10 cellular contexts compared by ENCODE assay signal in genomic region chr17:75249564-75249963, GRCh38. TPM values are rescaled to one million over a fixed set of nuclear protein-coding genes. Genes with fewer than 3 reads are reported as not detected.
DNase-seq lines count a peak whose midpoint lies in the region; ATAC-seq and TF ChIP-seq lines count a peak whose summit lies in the region.
"Had no signal": no experiment of that assay in that cellular context is flagged by ENCODE, and none has a peak within 500 bp of the region (broad histone marks: within the 10 kb centered on the region; RNA-seq: fewer than 3 reads in every experiment).

No MANE protein-coding gene starts in this region.

- peak overlapping the region; percentile 92 for H3K27ac Mint-ChIP-seq in T-helper 1 cell treated with Interleukin-12 subunit alpha and Interleukin-12 subunit beta and Interleukin-4 antibody, amounts not matched to agents 30 μg/mL and 1 μg/mL, for 36 hours
- peak overlapping the region in 4 of 5 experiments; percentile 2 to 52 (median 16) for H3K27ac Mint-ChIP-seq in brain

- ATAC-seq in psoas muscle: no peak
- no peak for ATAC-seq in mucosa of descending colon

- H3K9me3 Mint-ChIP-seq in T-helper 1 cell treated with Interleukin-12 subunit alpha and Interleukin-12 subunit beta and Interleukin-4 antibody, amounts not matched to agents 30 μg/mL and 1 μg/mL, for 36 hours: no peaks in the 10 kb centered on the region
- H3K9me3 Mint-ChIP-seq in brain: no peaks in the 10 kb centered on the region

- H3K4me1 Mint-ChIP-seq in T-helper 1 cell treated with Interleukin-12 subunit alpha and Interleukin-12 subunit beta and Interleukin-4 antibody, amounts not matched to agents 30 μg/mL and 1 μg/mL, for 36 hours (ENCODE audit: low read depth): peaks cover 34% of the 10 kb centered on the region
- H3K4me1 Mint-ChIP-seq in brain: peaks cover 15% of the 10 kb centered on the region

- TF ChIP-seq CTCF in brain (conservative IDR thresholded peaks at IDR 0.05): no peak
- no peak for TF ChIP-seq CTCF in psoas muscle (IDR thresholded peaks at IDR 0.05)
- no peak for TF ChIP-seq CTCF in mucosa of descending colon (IDR thresholded peaks at IDR 0.05)

- WGBS in psoas muscle, 3 donors: 51 to 65% (median 54%) methylated on average over 4 of the region's 4 CpGs

- no peak for DNase-seq in T-helper 1 cell
- DNase-seq in psoas muscle: no peak
- no peak for DNase-seq in 8988T
- DNase-seq in NCI-H2107 treated with DMSO at 0.1 percent for 48 hours (lab: John Stamatoyannopoulos, UW; ENCODE audit: unreplicated experiment): no peak
- DNase-seq in mucosa of descending colon: no peak
- DNase-seq: NCI-H69 had no signal

- intact Hi-C loops in psoas muscle (cut with DNase I) (no loop called here), mucosa of descending colon (cut with DNase I, micrococcal nuclease) (no loop called here)

- H3K27me3 Mint-ChIP-seq in T-helper 1 cell treated with Interleukin-12 subunit alpha and Interleukin-12 subunit beta and Interleukin-4 antibody, amounts not matched to agents 30 μg/mL and 1 μg/mL, for 36 hours (ENCODE audit: low read depth): no peaks in the 10 kb centered on the region
- no peaks in the 10 kb centered on the region for H3K27me3 Mint-ChIP-seq in brain

- peaks cover 12% of the 10 kb centered on the region for H3K36me3 Mint-ChIP-seq in T-helper 1 cell treated with Interleukin-12 subunit alpha and Interleukin-12 subunit beta and Interleukin-4 antibody, amounts not matched to agents 30 μg/mL and 1 μg/mL, for 36 hours (ENCODE audit: low read depth)
- H3K36me3 Mint-ChIP-seq in brain: peaks cover 10% of the 10 kb centered on the region

- peak overlapping the region; percentile 73 for H3K4me3 Mint-ChIP-seq in T-helper 1 cell treated with Interleukin-12 subunit alpha and Interleukin-12 subunit beta and Interleukin-4 antibody, amounts not matched to agents 30 μg/mL and 1 μg/mL, for 36 hours
- no peak overlapping the region for H3K4me3 Mint-ChIP-seq in brain

- H3K9me3 ChIP-seq in HUES6 (ENCODE audit: control insufficient read depth, insufficient read depth, low read depth, low read length): no peaks in the 10 kb centered on the region
- no peaks in the 10 kb centered on the region for H3K9me3 ChIP-seq in psoas muscle
- no peaks in the 10 kb centered on the region for H3K9me3 ChIP-seq in mucosa of descending colon

- no peaks in the 10 kb centered on the region for H3K27me3 ChIP-seq in HUES6 (ENCODE audit: control insufficient read depth, insufficient read depth, low read length)
- no peaks in the 10 kb centered on the region for H3K27me3 ChIP-seq in psoas muscle (ENCODE audit: insufficient read depth in 3 of 3, low read length in 2 of 3)

- H3K4me3 ChIP-seq in HUES6 (ENCODE audit: low read depth, low read length) (no peak overlapping the region), psoas muscle (no peak overlapping the region), mucosa of descending colon (no peak overlapping the region)

- H3K27ac ChIP-seq in HUES6 (ENCODE audit: low read depth, low read length) (no peak overlapping the region), psoas muscle (peak overlapping the region; percentile 49)
- H3K27ac ChIP-seq: 22Rv1 had no signal

- H3K36me3 ChIP-seq in HUES6 (ENCODE audit: control insufficient read depth, insufficient read depth, low read length) (peaks cover 22% of the 10 kb centered on the region), psoas muscle (ENCODE audit: insufficient read depth in 1 of 2, low read depth in 1 of 2) (peaks cover 0 to 30% of the 10 kb centered on the region in 2 donors), mucosa of descending colon (ENCODE audit: low read depth) (no peaks in the 10 kb centered on the region)

- H3K9ac ChIP-seq in HUES6 (ENCODE audit: low read length): peak overlapping the region; percentile 17

- H3K4me1 ChIP-seq in HUES6 (ENCODE audit: control insufficient read depth, insufficient read depth, low read length) (peaks cover 21% of the 10 kb centered on the region; the same call in 1 of the 2 replicates), psoas muscle (peaks cover 17% of the 10 kb centered on the region), mucosa of descending colon (ENCODE audit: low read depth) (no peaks in the 10 kb centered on the region)

RNA-seq across cellular contexts. Expression of gene GGA3, which starts 11.8 kb away (rescaled TPM):
- polyA plus RNA-seq in brain (ENCODE audit: insufficient read depth, low read depth, low replicate concordance) (25.2 TPM), psoas muscle (10 to 100 TPM; 13.8 to 37.4 (median 27.3) TPM)
- total RNA-seq in psoas muscle (10 to 100 TPM; 21.3 to 40.6 (median 30.2) TPM), mucosa of descending colon (10 to 100 TPM; 45.3 to 54.8 (median 49.3) TPM)

RNA-seq across cellular contexts. Expression of gene MRPS7, which starts 12.1 kb away (rescaled TPM):
- polyA plus RNA-seq in brain (ENCODE audit: insufficient read depth, low read depth, low replicate concordance) (64.9 TPM), psoas muscle (100 to 1,000 TPM in 2 of 3 donors, 10 to 100 TPM in 1; 98.2 to 165 (median 122) TPM)
- total RNA-seq in psoas muscle (100 to 1,000 TPM; 105 to 161 (median 131) TPM), mucosa of descending colon (10 to 100 TPM; 46.4 to 64.8 (median 59.5) TPM)

RNA-seq across cellular contexts. Expression of gene MIF4GD, which starts 21.5 kb away (rescaled TPM):
- 47.6 TPM for polyA plus RNA-seq in brain (ENCODE audit: insufficient read depth, low read depth, low replicate concordance)
- total RNA-seq in psoas muscle: 10 to 100 TPM; 19.2 to 45.8 (median 37.6) TPM
- polyA plus RNA-seq in psoas muscle: 10 to 100 TPM; 27.9 to 44.8 (median 32.2) TPM
- total RNA-seq in mucosa of descending colon: 10 to 100 TPM; 17.3 to 21.4 (median 19.1) TPM

RNA-seq across cellular contexts. Expression of gene SLC25A19, which starts 39.7 kb away (rescaled TPM):
- 22.0 TPM for polyA plus RNA-seq in brain (ENCODE audit: insufficient read depth, low read depth, low replicate concordance)
- total RNA-seq in psoas muscle: 10 to 100 TPM; 11.3 to 41.7 (median 16.0) TPM
- polyA plus RNA-seq in psoas muscle: 10 to 100 TPM; 24.9 to 52.7 (median 34.5) TPM
- total RNA-seq in mucosa of descending colon: 10 to 100 TPM; 15.5 to 20.0 (median 15.6) TPM

RNA-seq across cellular contexts. Expression of gene NUP85, which starts 44.1 kb away (rescaled TPM):
- polyA plus RNA-seq in brain (ENCODE audit: insufficient read depth, low read depth, low replicate concordance): 42.5 TPM
- 10 to 100 TPM; 19.3 to 32.9 (median 22.0) TPM for total RNA-seq in psoas muscle
- 10 to 100 TPM; 15.1 to 24.7 (median 17.1) TPM for polyA plus RNA-seq in psoas muscle
- 10 to 100 TPM; 48.4 to 63.4 (median 62.2) TPM for total RNA-seq in mucosa of descending colon
